In the genomic region with DNA sequence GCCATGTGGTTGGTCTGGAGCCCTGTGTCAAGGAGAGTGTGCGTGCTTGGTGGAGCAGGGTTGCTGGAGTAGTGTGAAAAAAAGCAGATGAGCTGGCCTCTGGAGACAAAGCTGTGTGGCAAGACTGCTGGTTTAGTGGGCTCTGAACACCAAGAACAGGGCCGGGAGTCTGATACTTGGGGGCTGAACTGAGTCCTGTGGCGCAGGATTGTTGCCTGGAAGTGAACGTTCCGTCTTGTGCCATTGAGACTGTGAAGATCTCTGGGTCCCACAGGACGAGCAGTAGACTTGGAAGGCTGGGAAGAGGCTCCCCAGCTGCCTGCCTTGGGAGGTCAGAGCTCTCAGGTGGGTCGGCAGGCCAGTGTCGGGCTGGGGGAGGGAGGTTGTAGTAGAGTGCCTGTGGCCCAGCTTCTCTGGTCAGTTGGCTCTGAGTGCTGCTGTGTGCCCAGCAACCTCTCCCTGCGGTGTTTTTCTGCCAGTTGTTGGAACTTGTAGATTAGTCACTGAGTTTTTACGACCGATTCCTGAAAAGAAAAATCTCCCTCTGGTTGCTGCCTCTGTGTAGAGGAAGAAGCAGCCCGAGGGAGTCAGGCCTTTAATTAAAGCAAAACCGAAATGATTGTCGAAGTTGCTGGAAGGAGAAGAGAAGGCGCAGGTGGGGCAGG, we compare ENCODE assay signal across 10 cellular contexts. TPM values are rescaled to one million over a fixed set of nuclear protein-coding genes. Genes with fewer than 3 reads are reported as not detected.
DNase-seq lines count a peak whose midpoint lies in the region; ATAC-seq and TF ChIP-seq lines count a peak whose summit lies in the region.
"Not testable (repeated sequence)": the region's sequence is repeated elsewhere in the genome, so short reads cannot be mapped to it uniquely, and the experiment has no call there.
"Had no signal": no experiment of that assay in that cellular context is flagged by ENCODE, and none has a peak within 500 bp of the region (broad histone marks: within the 10 kb centered on the region; RNA-seq: fewer than 3 reads in every experiment).

No MANE protein-coding gene starts in this region.

- 39% methylated on average over 5 of the region's 15 CpGs for WGBS in hepatocyte (ENCODE audit: low lambda C conversion rate, missing lambda C conversion rate)
- 20% methylated on average over 5 of the region's 15 CpGs for WGBS in smooth muscle cell (ENCODE audit: low lambda C conversion rate)

- TF ChIP-seq RAD21 in HCT116 (IDR thresholded peaks at IDR 0.05; ENCODE audit: low read depth) = not testable (repeated sequence)

- not testable (repeated sequence) for DNase-seq in HCT116 (ENCODE audit: low read depth, low spot score); MCF 10A (ENCODE audit: unreplicated experiment); hepatocyte (ENCODE audit: low spot score); smooth muscle cell (lab: John Stamatoyannopoulos, UW; ENCODE audit: unreplicated experiment)
- peak; percentile 5 for DNase-seq in activated CD4-positive, alpha-beta T cell treated with anti-CD3 and anti-CD28 coated beads for 36 hours
- peak in 2 of 3 donors; percentile 22 to 31 for DNase-seq in mucosa of descending colon

- not testable (repeated sequence) for H3K4me1 ChIP-seq in BLaER1; HCT116 (ENCODE audit: control insufficient read depth in 1 of 2, insufficient read depth in 2 of 2, low read length in 2 of 2); hepatocyte (ENCODE audit: insufficient read depth); mucosa of descending colon (ENCODE audit: low read depth); smooth muscle cell (ENCODE audit: low read depth)

- BruUV-seq in HCT116 (replicated peaks; lab: Mats Ljungman, UMichigan) (TSS peak; percentile 84), MCF 10A (replicated peaks; lab: Mats Ljungman, UMichigan) (TSS peak; percentile 76)

- not testable (repeated sequence) for H3K27ac Mint-ChIP-seq in activated CD4-positive, alpha-beta T cell treated with anti-CD3 and anti-CD28 coated beads for 36 hours; MCF 10A (ENCODE audit: low read depth, unreplicated experiment)

- not testable (repeated sequence) for H3K27ac ChIP-seq in BLaER1; HCT116 (ENCODE audit: low read depth, low read length)
- H3K27ac ChIP-seq in hepatocyte (peak overlapping the region; percentile 83), smooth muscle cell (ENCODE audit: low read depth) (peak overlapping the region; percentile 84)

- H2AFZ ChIP-seq in HCT116 (ENCODE audit: low read depth, low read length, poor library complexity, severe bottlenecking); hepatocyte; smooth muscle cell (ENCODE audit: low read depth): not testable (repeated sequence)

- not testable (repeated sequence) for H3F3A ChIP-seq in smooth muscle cell (ENCODE audit: low read depth)

- not testable (repeated sequence) for H3K9me2 ChIP-seq in HCT116 (ENCODE audit: insufficient read depth); hepatocyte (replicated peaks; ENCODE audit: insufficient read depth)

- POLR2A ChIA-PET in HCT116 (lab: Charles Lee); activated CD4-positive, alpha-beta T cell treated with anti-CD3 and anti-CD28 coated beads for 36 hours (lab: Charles Lee); MCF 10A (lab: Yijun Ruan, JAX): not testable (repeated sequence)

- H3K9ac ChIP-seq in BLaER1; HCT116 (ENCODE audit: low read length); smooth muscle cell (ENCODE audit: low read depth): not testable (repeated sequence)

- H3K4me2 ChIP-seq in BLaER1 = peak overlapping the region; percentile 69
- not testable (repeated sequence) for H3K4me2 ChIP-seq in HCT116 (ENCODE audit: low read length)
- H3K4me2 ChIP-seq in hepatocyte = peak overlapping the region; percentile 81
- peak overlapping the region; percentile 42 for H3K4me2 ChIP-seq in smooth muscle cell

- not testable (repeated sequence) for H3K4me1 Mint-ChIP-seq in activated CD4-positive, alpha-beta T cell treated with anti-CD3 and anti-CD28 coated beads for 36 hours; MCF 10A (ENCODE audit: insufficient read depth, unreplicated experiment)

- H4K20me1 ChIP-seq in BLaER1; HCT116 (ENCODE audit: insufficient read depth); hepatocyte (ENCODE audit: insufficient read depth, poor library complexity, severe bottlenecking); smooth muscle cell (ENCODE audit: low read depth): not testable (repeated sequence)

- H3K4me3 Mint-ChIP-seq in activated CD4-positive, alpha-beta T cell treated with anti-CD3 and anti-CD28 coated beads for 36 hours; MCF 10A (ENCODE audit: unreplicated experiment): not testable (repeated sequence)

- not testable (repeated sequence) for H3K4me3 ChIP-seq in BLaER1; HCT116 (replicated peaks in 1 of 2; ENCODE audit: low read depth in 1 of 2, low read length in 2 of 2); hepatocyte; mucosa of descending colon
- peak overlapping the region; percentile 23 for H3K4me3 ChIP-seq in smooth muscle cell

- TF ChIP-seq CTCF in HCT116 (IDR thresholded peaks at IDR 0.05 in 2 of 3, conservative IDR thresholded peaks at IDR 0.05 in 1 of 3; ENCODE audit: borderline replicate concordance in 1 of 3, insufficient read depth in 1 of 3, low read depth in 2 of 3, low read length in 2 of 3); MCF 10A (IDR thresholded peaks at IDR 0.05; ENCODE audit: unreplicated experiment); hepatocyte (IDR thresholded peaks at IDR 0.05; ENCODE audit: poor library complexity); mucosa of descending colon (IDR thresholded peaks at IDR 0.05); smooth muscle cell (IDR thresholded peaks at IDR 0.05; ENCODE audit: borderline replicate concordance, insufficient read depth, poor library complexity, severe bottlenecking): not testable (repeated sequence)

- not testable (repeated sequence) for H3K27me3 Mint-ChIP-seq in activated CD4-positive, alpha-beta T cell treated with anti-CD3 and anti-CD28 coated beads for 36 hours; MCF 10A (ENCODE audit: insufficient read depth, unreplicated experiment)

- H3K79me2 ChIP-seq in HCT116 (ENCODE audit: insufficient read depth, low read length); hepatocyte; smooth muscle cell (ENCODE audit: low read depth): not testable (repeated sequence)

- not testable (repeated sequence) for H3K27me3 ChIP-seq in BLaER1; HCT116 (ENCODE audit: insufficient read depth, low read length); hepatocyte; smooth muscle cell (ENCODE audit: low read depth)

- ATAC-seq in HCT116; activated CD4-positive, alpha-beta T cell treated with anti-CD3 and anti-CD28 coated beads for 36 hours: not testable (repeated sequence)
- ATAC-seq in mucosa of descending colon = peak; percentile 2

- RAD21 ChIA-PET in HCT116 (lab: Charles Lee; ENCODE audit: low non-redundant PET in 1 of 2, low total read pairs in 2 of 2, uncharacterized antibody in 2 of 2, unreplicated experiment in 2 of 2) = not testable (repeated sequence)

- CTCF ChIA-PET in HCT116 (lab: Charles Lee); activated CD4-positive, alpha-beta T cell treated with anti-CD3 and anti-CD28 coated beads for 36 hours (lab: Charles Lee); MCF 10A (lab: Yijun Ruan, JAX): not testable (repeated sequence)

- H3K36me3 ChIP-seq in BLaER1; HCT116 (ENCODE audit: control insufficient read depth in 1 of 2, insufficient read depth in 2 of 2, low read length in 2 of 2); hepatocyte (replicated peaks; ENCODE audit: insufficient read depth, low read depth); mucosa of descending colon (ENCODE audit: low read depth); smooth muscle cell (ENCODE audit: low read depth): not testable (repeated sequence)

- H3K36me3 Mint-ChIP-seq in activated CD4-positive, alpha-beta T cell treated with anti-CD3 and anti-CD28 coated beads for 36 hours (ENCODE audit: low read depth); MCF 10A (ENCODE audit: insufficient read depth, unreplicated experiment): not testable (repeated sequence)

- H3K9me3 ChIP-seq in BLaER1; HCT116 (ENCODE audit: control insufficient read depth in 1 of 2, insufficient read depth in 1 of 2, low read depth in 1 of 2, low read length in 2 of 2); hepatocyte (ENCODE audit: low read depth); mucosa of descending colon; smooth muscle cell (replicated peaks; ENCODE audit: low read depth): not testable (repeated sequence)

- H3K9me3 Mint-ChIP-seq in activated CD4-positive, alpha-beta T cell treated with anti-CD3 and anti-CD28 coated beads for 36 hours (ENCODE audit: low read depth); MCF 10A (ENCODE audit: unreplicated experiment): not testable (repeated sequence)

- not testable (repeated sequence) for TF ChIP-seq POLR2A in HCT116 (IDR thresholded peaks at IDR 0.05; ENCODE audit: borderline replicate concordance, extremely low read depth, insufficient read depth, insufficient read length)

- intact Hi-C loops in HCT116 (cut with micrococcal nuclease); activated CD4-positive, alpha-beta T cell treated with anti-CD3 and anti-CD28 coated beads for 36 hours (cut with DNase I, micrococcal nuclease); MCF 10A (cut with micrococcal nuclease); mucosa of descending colon (cut with DNase I, micrococcal nuclease): not testable (repeated sequence)

RNA-seq across cellular contexts. Expression of gene HIC2, which starts 1.9 kb away (rescaled TPM):
- total RNA-seq in HCT116 (2021; ENCODE audit: unreplicated experiment) (6.7 TPM), MCF 10A (2022) (2.2 and 2.5 TPM in 2 replicates), hepatocyte (16.9 and 21.2 TPM in 2 replicates), mucosa of descending colon (1 to 10 TPM; 6.0 to 6.2 (median 6.0) TPM), smooth muscle cell (8.5 and 9.5 TPM in 2 replicates)
- polyA plus RNA-seq in HCT116 (2012) = 3.1 and 3.4 TPM in 2 replicates
- total RNA-seq in activated CD4-positive, alpha-beta T cell treated with anti-CD3 and anti-CD28 coated beads for 36 hours = 1 to 10 TPM; 4.1 to 4.2 TPM
- polyA plus RNA-seq in hepatocyte (9.4 and 11.4 TPM in 2 replicates), smooth muscle cell (4.8 and 7.5 TPM in 2 replicates)

RNA-seq across cellular contexts. Expression of gene RIMBP3B, which starts 35.6 kb away (rescaled TPM):
- total RNA-seq in HCT116 (2021; ENCODE audit: unreplicated experiment) (0.25 TPM), MCF 10A (2022) (not detected in 2 replicates), hepatocyte (0.17 TPM in 1 of 2 replicates, not detected in the other), mucosa of descending colon (under 1 TPM in 1 of 3 donors, not detected in 2; 0.09 TPM), smooth muscle cell (not detected in 2 replicates)
- polyA plus RNA-seq in HCT116 (2012) = 0.03 TPM in 1 of 2 replicates, not detected in the other
- under 1 TPM; 0.35 to 0.41 TPM for total RNA-seq in activated CD4-positive, alpha-beta T cell treated with anti-CD3 and anti-CD28 coated beads for 36 hours
- polyA plus RNA-seq in hepatocyte (0.02 TPM in 1 of 2 replicates, not detected in the other), smooth muscle cell (0.02 and 0.24 TPM in 2 replicates)
- total RNA-seq: HT-29, PC-9 had no signal
- polyA plus RNA-seq: SK-N-SH had no signal

RNA-seq across cellular contexts. Expression of gene TMEM191C, which starts 48.1 kb away (rescaled TPM):
- total RNA-seq in HCT116 (2021; ENCODE audit: unreplicated experiment) = 3.1 TPM
- polyA plus RNA-seq in HCT116 (2012) = 3.7 and 4.4 TPM in 2 replicates
- total RNA-seq in activated CD4-positive, alpha-beta T cell treated with anti-CD3 and anti-CD28 coated beads for 36 hours = 1 to 10 TPM; 1.0 to 1.1 TPM
- 0.75 and 1.4 TPM in 2 replicates for total RNA-seq in MCF 10A (2022)
- total RNA-seq in hepatocyte = 5.9 and 13.4 TPM in 2 replicates
- polyA plus RNA-seq in hepatocyte = 3.9 and 15.5 TPM in 2 replicates
- total RNA-seq in mucosa of descending colon = 1 to 10 TPM; 1.3 to 2.9 (median 2.1) TPM
- total RNA-seq in smooth muscle cell = 0.40 and 3.2 TPM in 2 replicates
- 1.4 and 6.0 TPM in 2 replicates for polyA plus RNA-seq in smooth muscle cell
